In the genomic region with DNA sequence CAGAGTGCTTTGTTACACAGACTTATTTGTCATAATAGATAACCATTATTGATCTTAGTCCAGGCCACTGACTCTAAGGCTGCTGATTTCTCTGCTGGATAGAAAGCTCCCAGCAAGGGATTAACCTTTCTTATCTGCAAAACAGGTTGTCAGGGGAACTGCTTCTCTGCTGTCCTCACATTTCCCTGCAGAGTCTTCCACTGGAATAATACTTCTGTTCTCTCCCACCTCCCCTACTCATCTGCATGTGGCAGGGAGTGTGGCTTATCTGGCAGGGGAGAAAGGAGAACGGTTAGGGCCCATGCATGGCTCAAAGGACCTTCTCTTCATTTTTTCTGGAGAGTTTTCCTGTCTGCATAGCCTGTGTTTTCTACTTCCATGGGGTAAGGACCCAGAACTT, we compare ENCODE assay signal across 23 cellular contexts.
"Had no signal": no experiment of that assay in that cellular context is flagged by ENCODE, and none has a peak within 500 bp of the region (broad histone marks: within the 10 kb centered on the region; RNA-seq: fewer than 3 reads in every experiment).

No MANE protein-coding gene starts in this region.

- H3K79me2 ChIP-seq: hepatocyte, parathyroid adenoma had no signal

- FAIRE-seq: kidney had no signal

- H3K9ac ChIP-seq: parathyroid adenoma had no signal

- DNase-seq: effector CD4-positive, alpha-beta T cell; foreskin melanocyte; head of caudate nucleus; kidney; left colon; left ventricle myocardium superior; mesenchymal stem cell; naive thymus-derived CD4-positive, alpha-beta T cell; nephron progenitor cell; nucleus accumbens; psoas muscle; retina; right lobe of liver; stimulated activated CD4-positive, alpha-beta T cell treated with anti-CD3 and anti-CD28 coated beads, Interleukin-4, amount 100 ng/mL, for 1 hour; stimulated activated CD8-positive, alpha-beta memory T cell treated with anti-CD3 and anti-CD28 coated beads, Interleukin-4, amount 100 ng/mL, for 48 hours; testis; upper lobe of right lung had no signal

- H3K9me3 ChIP-seq: psoas muscle, right lobe of liver, testis, tibial nerve, upper lobe of right lung had no signal

- H3K27ac ChIP-seq: coronary artery, hepatocyte, parathyroid adenoma, psoas muscle, right lobe of liver, testis, tibial nerve, upper lobe of right lung had no signal

- H3K4me3 ChIP-seq: coronary artery, hepatocyte, lung, psoas muscle, right lobe of liver, testis, tibial nerve, upper lobe of right lung had no signal

- H3K36me3 ChIP-seq: right lobe of liver, tibial nerve, upper lobe of right lung had no signal

- H3K4me1 ChIP-seq: parathyroid adenoma, psoas muscle, right lobe of liver, testis, tibial nerve, upper lobe of right lung had no signal

- H3K27me3 ChIP-seq: right lobe of liver, testis, tibial nerve, upper lobe of right lung had no signal

- H3K4me2 ChIP-seq: hepatocyte had no signal

- ATAC-seq: left colon; left ventricle myocardium superior; naive thymus-derived CD4-positive, alpha-beta T cell; psoas muscle; stimulated activated effector memory CD8-positive, alpha-beta T cell treated with anti-CD3 and anti-CD28 coated beads, Interleukin-12 subunit alpha, Interleukin-12 subunit beta, amount 100 ng/mL, for 72 hours; upper lobe of right lung had no signal
